In genomic region chr5:173284343-173284958, GRCh38 we compare ENCODE assay signal across 10 cellular contexts. TPM values are rescaled to one million over a fixed set of nuclear protein-coding genes. Genes with fewer than 3 reads are reported as not detected.
DNase-seq lines count a peak whose midpoint lies in the region; ATAC-seq, FAIRE-seq and TF ChIP-seq lines count a peak whose summit lies in the region.
"Not testable (repeated sequence)": the region's sequence is repeated elsewhere in the genome, so short reads cannot be mapped to it uniquely, and the experiment has no call there.
"Had no signal": no experiment of that assay in that cellular context is flagged by ENCODE, and none has a peak within 500 bp of the region (broad histone marks: within the 10 kb centered on the region; RNA-seq: fewer than 3 reads in every experiment).

No MANE protein-coding gene starts in this region.

- not testable (repeated sequence) for H3K27ac Mint-ChIP-seq in T-helper 17 cell; naive thymus-derived CD4-positive, alpha-beta T cell
- H3K27ac Mint-ChIP-seq in brain = peak overlapping the region in 1 of 5 experiments; percentile 27

- not testable (repeated sequence) for H4K20me1 ChIP-seq in GM23248 (ENCODE audit: insufficient read depth); IMR-90 (ENCODE audit: insufficient read depth, low read length); H1 (replicated peaks in 1 of 2; ENCODE audit: control insufficient read depth in 1 of 2, insufficient read depth in 2 of 2, low read length in 2 of 2)

- in situ Hi-C loops in GM23248 (cut with MboI) = loop anchor here (25.0 kb wide), 1 partner anchor 297 kb away; the partner anchor contains the start of gene ATP6V0E1
- in situ Hi-C loops in IMR-90 (cut with MboI; ENCODE audit: low sequenced_read_pairs) = loop anchor here (25.0 kb wide), 1 partner anchor 1028 kb away; no protein-coding TSS in a partner anchor

- POLR2A ChIA-PET in IMR-90 (lab: Charles Lee; ENCODE audit: unreplicated experiment); naive thymus-derived CD4-positive, alpha-beta T cell (lab: Charles Lee): not testable (repeated sequence)
- POLR2A ChIA-PET in H1 (lab: Charles Lee; ENCODE audit: partially characterized antibody) = interaction anchor here (1.0 to 1.2 kb wide), 3 partner anchors 8 to 44 kb away, joined by 4 to 9 read pairs (median 4); partner anchors contain the start of gene STC2

- H2AFZ ChIP-seq in GM23248 = peak overlapping the region; percentile 89; the same call in 1 of the 2 replicates
- H2AFZ ChIP-seq in IMR-90 (replicated peaks; ENCODE audit: low read length, poor library complexity) = not testable (repeated sequence)
- H2AFZ ChIP-seq in H1 (ENCODE audit: low read length) = peak overlapping the region; percentile 88; the same call in 1 of the 2 replicates

- H3K56ac ChIP-seq in IMR-90 (ENCODE audit: extremely low read depth, insufficient read depth, low read length); H1 (replicated peaks; ENCODE audit: insufficient read length, low read depth, low read length): not testable (repeated sequence)

- not testable (repeated sequence) for TF ChIP-seq POLR2A in IMR-90 (IDR thresholded peaks at IDR 0.05; ENCODE audit: low read depth, low read length); H1 (IDR thresholded peaks at IDR 0.05; ENCODE audit: control extremely low read depth in 1 of 2, low read depth in 2 of 2, low read length in 2 of 2)

- 0 out of 2 replicates have a peak overlapping the region, but pooled peaks have one; percentile 38 for H3K23ac ChIP-seq in IMR-90 (ENCODE audit: low read depth, low read length)
- not testable (repeated sequence) for H3K23ac ChIP-seq in H1 (ENCODE audit: insufficient read length)

- intact Hi-C loops in IMR-90 (cut with micrococcal nuclease) = loop anchor here (2.0 kb wide), 1 partner anchor 306 kb away; no protein-coding TSS in a partner anchor
- intact Hi-C loops in naive thymus-derived CD4-positive, alpha-beta T cell (cut with micrococcal nuclease) = loop anchor here (5.0 to 10.0 kb wide), 2 partner anchors 130 to 572 kb away; no protein-coding TSS in a partner anchor

- peak overlapping the region; percentile 59 for H3K27ac ChIP-seq in C4-2B
- H3K27ac ChIP-seq in GM23248; IMR-90 (ENCODE audit: insufficient read depth, low read length); H1 (ENCODE audit: low read depth, low read length); naive thymus-derived CD4-positive, alpha-beta T cell (ENCODE audit: low read depth, low read length): not testable (repeated sequence)

- not testable (repeated sequence) for H3K4ac ChIP-seq in IMR-90 (ENCODE audit: low read depth, low read length); H1 (replicated peaks; ENCODE audit: insufficient read length, low read depth, low read length)

- H3K4me3 Mint-ChIP-seq in T-helper 17 cell (peak overlapping the region; percentile 0), brain (peak overlapping the region; percentile 28 to 57 (median 49))
- peak overlapping the region in 7 of 10 donors; percentile 16 to 81 (median 41) for H3K4me3 Mint-ChIP-seq in naive thymus-derived CD4-positive, alpha-beta T cell

- not testable (repeated sequence) for H3K79me2 ChIP-seq in GM23248 (ENCODE audit: insufficient read depth); H1 (ENCODE audit: control insufficient read depth in 1 of 2, insufficient read depth in 2 of 2, low read length in 2 of 2)

- not testable (repeated sequence) for H3K18ac ChIP-seq in IMR-90 (ENCODE audit: low read depth, low read length); H1 (ENCODE audit: extremely low read depth, low read length)

- not testable (repeated sequence) for H4K91ac ChIP-seq in IMR-90 (ENCODE audit: insufficient read depth, low read depth, low read length); H1 (replicated peaks; ENCODE audit: insufficient read length, low read length)

- 94 to 97% methylated on average over 4 of the region's 4 CpGs for WGBS in GM23248 (ENCODE audit: low coverage in 1 of 2, low lambda C conversion rate in 2 of 2, missing lambda C conversion rate in 2 of 2), 2 experiments
- 97% methylated on average over 4 of the region's 4 CpGs; no CpG with 5 or more reads in 1 of the 2 experiments for WGBS in IMR-90 (ENCODE audit: extremely low coverage in 2 of 2, insufficient read length in 1 of 2), 2 experiments
- WGBS in H1 (ENCODE audit: extremely low coverage in 1 of 2, insufficient coverage in 1 of 2, insufficient read length in 1 of 2, insufficient replicate concordance in 2 of 2, low coverage in 1 of 2, low lambda C conversion rate in 2 of 2, missing lambda C conversion rate in 1 of 2), 2 experiments = 95% methylated on average over 4 of the region's 4 CpGs; no CpG with 5 or more reads in 1 of the 2 experiments

- dilution Hi-C loops in IMR-90 (cut with HindIII; ENCODE audit: low sequenced_read_pairs, unreplicated experiment) = not testable (repeated sequence)

- FAIRE-seq in H1 (lab: Jason Lieb, UNC) = not testable (repeated sequence)

- not testable (repeated sequence) for H3K9ac ChIP-seq in GM23248; IMR-90 (ENCODE audit: low read depth, low read length); H1 (replicated peaks in 1 of 4; ENCODE audit: extremely low read depth in 1 of 4, low read depth in 3 of 4, low read length in 3 of 4); skeletal muscle satellite cell (ENCODE audit: low read depth, low read length)

- not testable (repeated sequence) for H3K23me2 ChIP-seq in H1 (ENCODE audit: low read depth, low read length)

- not testable (repeated sequence) for H3K9me3 ChIP-seq in GM23248 (ENCODE audit: low read depth); IMR-90 (ENCODE audit: control insufficient read depth, insufficient read depth, low read length); T-helper 17 cell (ENCODE audit: control insufficient read depth, low read length, poor library complexity, severe bottlenecking); H1 (ENCODE audit: insufficient read depth in 2 of 2, low read depth in 1 of 2, low read length in 1 of 2); naive thymus-derived CD4-positive, alpha-beta T cell (ENCODE audit: control insufficient read depth in 2 of 3, low read length in 3 of 3); skeletal muscle satellite cell (replicated peaks; ENCODE audit: low read length)

- peaks cover 10% of the 10 kb centered on the region for H3K36me3 Mint-ChIP-seq in T-helper 17 cell (ENCODE audit: low read depth)
- H3K36me3 Mint-ChIP-seq in brain; naive thymus-derived CD4-positive, alpha-beta T cell: not testable (repeated sequence)

- not testable (repeated sequence) for H3K14ac ChIP-seq in IMR-90 (replicated peaks; ENCODE audit: low read depth, low read length); H1 (ENCODE audit: insufficient read length)

- H3F3A ChIP-seq in GM23248 (ENCODE audit: insufficient read depth) = not testable (repeated sequence)

- H4K5ac ChIP-seq in IMR-90 (ENCODE audit: low read depth, low read length); H1 (ENCODE audit: insufficient read length, low read depth, low read length): not testable (repeated sequence)

- H3K9me2 ChIP-seq in GM23248 (ENCODE audit: insufficient read depth) = not testable (repeated sequence)

- TF ChIP-seq CTCF in C4-2B (conservative IDR thresholded peaks at IDR 0.05); IMR-90 (conservative IDR thresholded peaks at IDR 0.05; ENCODE audit: low read depth, low read length); brain (conservative IDR thresholded peaks at IDR 0.05); H1 (IDR thresholded peaks at IDR 0.05; ENCODE audit: control extremely low read depth in 1 of 3, insufficient read depth in 1 of 3, low read depth in 1 of 3, low read length in 3 of 3): not testable (repeated sequence)

- not testable (repeated sequence) for H2AK5ac ChIP-seq in IMR-90 (ENCODE audit: low read depth, low read length); H1 (ENCODE audit: low read depth, low read length)

- H4K8ac ChIP-seq in IMR-90 (ENCODE audit: low read depth in 2 of 2, low read length in 2 of 2); H1 (ENCODE audit: extremely low read depth, insufficient read depth, low read length): not testable (repeated sequence)

- not testable (repeated sequence) for H3K9me3 Mint-ChIP-seq in brain; naive thymus-derived CD4-positive, alpha-beta T cell

- peaks cover 72% of the 10 kb centered on the region for H3K27me3 Mint-ChIP-seq in T-helper 17 cell
- peaks cover 69% of the 10 kb centered on the region for H3K27me3 Mint-ChIP-seq in brain
- H3K27me3 Mint-ChIP-seq in naive thymus-derived CD4-positive, alpha-beta T cell = peaks cover 61 to 84% (median 70%) of the 10 kb centered on the region in 5 donors

- not testable (repeated sequence) for H3K4me1 Mint-ChIP-seq in T-helper 17 cell
- peaks cover 12% of the 10 kb centered on the region for H3K4me1 Mint-ChIP-seq in brain
- H3K4me1 Mint-ChIP-seq in naive thymus-derived CD4-positive, alpha-beta T cell = peaks cover 0 to 21% (median 7%) of the 10 kb centered on the region in 7 donors

- not testable (repeated sequence) for H3K4me2 ChIP-seq in GM23248 (ENCODE audit: unreplicated experiment); IMR-90 (ENCODE audit: low read depth, low read length)
- H3K4me2 ChIP-seq in H1 (ENCODE audit: insufficient read depth in 1 of 2, low read depth in 2 of 2, low read length in 2 of 2) (0 out of 4 replicates have a peak overlapping the region, but pooled peaks of 1 of the 2 experiments have one; percentile 7), skeletal muscle satellite cell (ENCODE audit: low read length) (peak overlapping the region; percentile 85)

- not testable (repeated sequence) for H3K9me1 ChIP-seq in IMR-90 (ENCODE audit: insufficient read depth, low read length)

- H3K36me3 ChIP-seq in GM23248 (ENCODE audit: low read depth); IMR-90 (ENCODE audit: control insufficient read depth, insufficient read depth, low read length); H1 (ENCODE audit: control insufficient read depth in 2 of 4, insufficient read depth in 4 of 4, low read length in 3 of 4); naive thymus-derived CD4-positive, alpha-beta T cell (ENCODE audit: control insufficient read depth in 2 of 3, insufficient read depth in 3 of 3, low read length in 3 of 3); skeletal muscle satellite cell (ENCODE audit: insufficient read depth, low read length): not testable (repeated sequence)

- not testable (repeated sequence) for DNase-seq in GM23248; IMR-90; T-helper 17 cell; H1 (ENCODE audit: low read depth in 1 of 2, low spot score in 2 of 2); naive thymus-derived CD4-positive, alpha-beta T cell

- CTCF ChIA-PET in IMR-90 (lab: Yijun Ruan, JAX) (interaction anchor here (0.6 to 1.0 kb wide), 3 partner anchors 30 to 578 kb away, joined by 3 read pairs; no protein-coding TSS in a partner anchor), H1 (lab: Charles Lee; ENCODE audit: partially characterized antibody) (interaction anchor here (0.6 to 1.8 kb wide), 15 partner anchors 8 to 603 kb away, joined by 3 to 8 read pairs (median 3); partner anchors contain the start of gene ATP6V0E1)
- CTCF ChIA-PET in naive thymus-derived CD4-positive, alpha-beta T cell (lab: Charles Lee) = interaction anchor here (0.7 kb wide), 1 partner anchor 20 kb away, joined by 3 read pairs; no protein-coding TSS in a partner anchor

- not testable (repeated sequence) for TF ChIP-seq EP300 in H1 (IDR thresholded peaks at IDR 0.05; ENCODE audit: borderline replicate concordance in 1 of 2, low read depth in 2 of 2, low read length in 2 of 2)

- 0 out of 2 replicates have a peak overlapping the region, but pooled peaks have one; percentile 40 for H2BK12ac ChIP-seq in H1 (ENCODE audit: low read depth, low read length)

- not testable (repeated sequence) for H2BK5ac ChIP-seq in IMR-90 (ENCODE audit: low read depth, low read length, poor library complexity, severe bottlenecking); H1 (ENCODE audit: low read depth, low read length)

- ATAC-seq in IMR-90 (ENCODE audit: low read depth); T-helper 17 cell; naive thymus-derived CD4-positive, alpha-beta T cell: not testable (repeated sequence)

- not testable (repeated sequence) for TF ChIP-seq RAD21 in IMR-90 (IDR thresholded peaks at IDR 0.05; ENCODE audit: low read length); H1 (IDR thresholded peaks at IDR 0.05 in 1 of 2, conservative IDR thresholded peaks at IDR 0.05 in 1 of 2; ENCODE audit: low read depth in 2 of 2, low read length in 2 of 2)

- H2AK9ac ChIP-seq in IMR-90 (replicated peaks; ENCODE audit: low read depth, low read length, poor library complexity) = not testable (repeated sequence)

- BruUV-seq in IMR-90 (replicated peaks; lab: Mats Ljungman, UMichigan) = not testable (repeated sequence)

- not testable (repeated sequence) for H2BK20ac ChIP-seq in IMR-90 (ENCODE audit: low read depth, low read length); H1 (ENCODE audit: low read length)

- H3K4me1 ChIP-seq in GM23248 (ENCODE audit: insufficient read depth); IMR-90 (ENCODE audit: control insufficient read depth, insufficient read depth, low read length); H1 (replicated peaks in 1 of 4; ENCODE audit: control insufficient read depth in 3 of 4, insufficient read depth in 4 of 4, low read length in 3 of 4); naive thymus-derived CD4-positive, alpha-beta T cell (ENCODE audit: control insufficient read depth in 2 of 2, insufficient read depth in 2 of 2, low read length in 2 of 2); skeletal muscle satellite cell (ENCODE audit: control insufficient read depth, insufficient read depth, low read length): not testable (repeated sequence)

- not testable (repeated sequence) for H3K4me3 ChIP-seq in GM23248; IMR-90 (ENCODE audit: insufficient read depth, low read depth, low read length); H1 (ENCODE audit: extremely low read depth in 1 of 4, insufficient read depth in 2 of 4, low read depth in 3 of 4, low read length in 4 of 4); naive thymus-derived CD4-positive, alpha-beta T cell (ENCODE audit: low read length); skeletal muscle satellite cell (ENCODE audit: low read length)

- H3K79me1 ChIP-seq in IMR-90 (ENCODE audit: low read depth in 1 of 2, low read length in 2 of 2); H1 (ENCODE audit: low read depth, low read length): not testable (repeated sequence)

- H2BK120ac ChIP-seq in IMR-90 (ENCODE audit: low read depth, low read length); H1 (replicated peaks; ENCODE audit: low read depth, low read length): not testable (repeated sequence)

- H2BK15ac ChIP-seq in IMR-90 (ENCODE audit: low read depth, low read length); H1 (ENCODE audit: low read length): not testable (repeated sequence)

- H3K27me3 ChIP-seq in GM23248 (replicated peaks; ENCODE audit: insufficient read depth); naive thymus-derived CD4-positive, alpha-beta T cell (ENCODE audit: control insufficient read depth in 2 of 2, insufficient read depth in 2 of 2, low read length in 2 of 2): not testable (repeated sequence)
- H3K27me3 ChIP-seq in IMR-90 (ENCODE audit: control insufficient read depth, insufficient read depth, low read length) (peaks cover 34% of the 10 kb centered on the region), H1 (replicated peaks in 1 of 4; ENCODE audit: control insufficient read depth in 3 of 4, extremely low read depth in 1 of 4, insufficient read depth in 3 of 4, low read length in 3 of 4) (peaks cover 3 to 20% (median 18%) of the 10 kb centered on the region in 4 experiments), skeletal muscle satellite cell (ENCODE audit: control insufficient read depth, insufficient read depth, low read length) (peaks cover 47% of the 10 kb centered on the region)

RNA-seq across cellular contexts. Expression of gene STC2, which starts 43.8 kb away (rescaled TPM):
- total RNA-seq in GM23248 (2014; rRNA removed; shearing (Covaris generic)) = 281 and 330 TPM in 2 replicates
- polyA plus RNA-seq in GM23248 (2016; fragmentation: Nextera tagmentation; extraction: Ambion mirVana) = 173 and 184 TPM in 2 replicates
- 87.5 and 259 TPM in 2 replicates for total RNA-seq in IMR-90 (2012; rRNA removed)
- polyA plus RNA-seq in IMR-90 (2012; rRNA removed) = 157 and 270 TPM in 2 replicates
- polyA plus RNA-seq in IMR-90 (2012; cell fraction: cytosol; rRNA removed) = 105 and 264 TPM in 2 replicates
- 249 and 547 TPM in 2 replicates for polyA plus RNA-seq in IMR-90 (2012; cell fraction: nucleus; rRNA removed; ENCODE audit: low replicate concordance)
- total RNA-seq in T-helper 17 cell = not detected
- polyA plus RNA-seq in brain (ENCODE audit: insufficient read depth, low read depth, low replicate concordance) = 9.1 TPM
- 40.0 and 53.1 TPM in 2 replicates for total RNA-seq in H1 (2021; fragmentation: NEBNext Ultra II Directional; extraction: Animal tissue kit (Norgen Biotek cat#: 25700))
- polyA plus RNA-seq in H1 (2011; rRNA removed) = 26.4 and 52.2 TPM in 2 replicates
- polyA plus RNA-seq in H1 (2011; cell fraction: cytosol; rRNA removed) = 118 TPM
- 43.8 TPM for polyA plus RNA-seq in H1 (2011; cell fraction: nucleus; rRNA removed)
- polyA plus RNA-seq in H1 (2012, experiment 1 of 2) = 62.3 to 83.5 TPM (median 69.6 TPM) in 4 replicates
- polyA plus RNA-seq in H1 (2012, experiment 2 of 2) = 21.7 TPM
- polyA plus RNA-seq in H1 (2013, experiment 1 of 2) = 25.8 TPM
- polyA plus RNA-seq in H1 (2013, experiment 2 of 2) = 30.5 TPM
- polyA minus RNA-seq in H1 (2011; rRNA and poly(A)+ RNA removed) = 21.7 and 32.5 TPM in 2 replicates
- 81.5 TPM for polyA minus RNA-seq in H1 (2011; cell fraction: cytosol; rRNA and poly(A)+ RNA removed)
- 67.2 TPM for polyA minus RNA-seq in H1 (2011; cell fraction: nucleus; rRNA and poly(A)+ RNA removed)
- total RNA-seq in naive thymus-derived CD4-positive, alpha-beta T cell = 10 to 100 TPM in 1 of 5 experiments, not detected in 4; 28.3 TPM
- not detected for polyA plus RNA-seq in naive thymus-derived CD4-positive, alpha-beta T cell
- total RNA-seq in skeletal muscle satellite cell (2012; rRNA removed) = 104 and 125 TPM in 2 replicates
- polyA plus RNA-seq: CD14-positive monocyte had no signal

RNA-seq across cellular contexts. Expression of gene NKX2-5, which starts 49.4 kb away (rescaled TPM):
- not detected in 2 replicates for total RNA-seq in GM23248 (2014; rRNA removed; shearing (Covaris generic))
- 0.11 TPM in 1 of 2 replicates, not detected in the other for polyA plus RNA-seq in GM23248 (2016; fragmentation: Nextera tagmentation; extraction: Ambion mirVana)
- total RNA-seq in IMR-90 (2012; rRNA removed) = not detected in 2 replicates
- polyA plus RNA-seq in IMR-90 (2012; rRNA removed) = not detected in 2 replicates
- polyA plus RNA-seq in IMR-90 (2012; cell fraction: cytosol; rRNA removed) = not detected in 2 replicates
- 0.03 and 0.05 TPM in 2 replicates for polyA plus RNA-seq in IMR-90 (2012; cell fraction: nucleus; rRNA removed; ENCODE audit: low replicate concordance)
- total RNA-seq in T-helper 17 cell = not detected
- polyA plus RNA-seq in brain (ENCODE audit: insufficient read depth, low read depth, low replicate concordance) = not detected
- not detected in 2 replicates for total RNA-seq in H1 (2021; fragmentation: NEBNext Ultra II Directional; extraction: Animal tissue kit (Norgen Biotek cat#: 25700))
- 0.13 TPM in 1 of 2 replicates, not detected in the other for polyA plus RNA-seq in H1 (2011; rRNA removed)
- not detected for polyA plus RNA-seq in H1 (2011; cell fraction: cytosol; rRNA removed)
- 0.21 TPM for polyA plus RNA-seq in H1 (2011; cell fraction: nucleus; rRNA removed)
- 0.11 TPM in 1 of 4 replicates, not detected in the others for polyA plus RNA-seq in H1 (2012, experiment 1 of 2)
- polyA plus RNA-seq in H1 (2012, experiment 2 of 2) = 0.09 TPM
- 0.12 TPM for polyA plus RNA-seq in H1 (2013, experiment 1 of 2)
- not detected for polyA plus RNA-seq in H1 (2013, experiment 2 of 2)
- 0.09 TPM in 1 of 2 replicates, not detected in the other for polyA minus RNA-seq in H1 (2011; rRNA and poly(A)+ RNA removed)
- not detected for polyA minus RNA-seq in H1 (2011; cell fraction: cytosol; rRNA and poly(A)+ RNA removed)
- 1.5 TPM for polyA minus RNA-seq in H1 (2011; cell fraction: nucleus; rRNA and poly(A)+ RNA removed)
- total RNA-seq in naive thymus-derived CD4-positive, alpha-beta T cell = not detected
- not detected for polyA plus RNA-seq in naive thymus-derived CD4-positive, alpha-beta T cell
- total RNA-seq in skeletal muscle satellite cell (2012; rRNA removed) = not detected in 2 replicates
- polyA plus RNA-seq: CD14-positive monocyte, SK-N-SH had no signal
